In the genomic region with DNA sequence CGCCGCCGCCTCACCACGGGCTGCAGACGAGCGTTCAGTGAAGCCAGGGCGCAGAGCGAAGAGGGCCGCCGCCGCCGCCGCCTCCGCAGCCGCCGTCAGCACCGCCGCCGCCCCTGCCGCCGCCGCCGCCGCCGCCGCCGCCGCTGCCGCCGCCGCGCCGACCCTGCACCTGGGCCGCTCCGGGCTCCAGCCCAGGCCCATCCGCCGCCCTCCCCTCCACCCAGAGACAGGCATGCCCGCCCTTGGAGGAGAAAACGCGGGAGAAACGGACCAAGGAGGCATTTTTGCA, we compare ENCODE assay signal across 11 cellular contexts. TPM values are rescaled to one million over a fixed set of nuclear protein-coding genes. Genes with fewer than 3 reads are reported as not detected.
DNase-seq lines count a peak whose midpoint lies in the region; ATAC-seq, FAIRE-seq and TF ChIP-seq lines count a peak whose summit lies in the region.
"Had no signal": no experiment of that assay in that cellular context is flagged by ENCODE, and none has a peak within 500 bp of the region (broad histone marks: within the 10 kb centered on the region; RNA-seq: fewer than 3 reads in every experiment).

No MANE protein-coding gene starts in this region.

- no peak overlapping the region for H3K56ac ChIP-seq in H1 (replicated peaks; ENCODE audit: insufficient read length, low read depth, low read length)

- H2BK120ac ChIP-seq in H1 (replicated peaks; ENCODE audit: low read depth, low read length): no peak overlapping the region

- TF ChIP-seq CTCF in H1 (IDR thresholded peaks at IDR 0.05; ENCODE audit: control extremely low read depth in 1 of 3, insufficient read depth in 1 of 3, low read depth in 1 of 3, low read length in 3 of 3) (no peak), osteocyte (IDR thresholded peaks at IDR 0.05) (no peak), heart right ventricle (IDR thresholded peaks at IDR 0.05) (no peak)

- peaks cover 10% of the 10 kb centered on the region; the same call in 1 of the 2 replicates for H3K23me2 ChIP-seq in H1 (ENCODE audit: low read depth, low read length)

- H3K4me1 Mint-ChIP-seq in osteocyte (ENCODE audit: unreplicated experiment): peaks cover 39% of the 10 kb centered on the region

- H3K27me3 ChIP-seq in H1 (replicated peaks in 1 of 4; ENCODE audit: control insufficient read depth in 3 of 4, extremely low read depth in 1 of 4, insufficient read depth in 3 of 4, low read length in 3 of 4): peaks cover 62 to 85% (median 71%) of the 10 kb centered on the region in 4 experiments
- peaks cover 48 to 90% (median 88%) of the 10 kb centered on the region in 7 donors for H3K27me3 ChIP-seq in heart right ventricle

- DNase-seq in NCI-H345 (lab: John Stamatoyannopoulos, UW) (peak; percentile 51), NCI-H345 treated with DMSO at 0.1 percent for 48 hours (lab: John Stamatoyannopoulos, UW; ENCODE audit: unreplicated experiment) (no peak), H1 (ENCODE audit: low read depth in 1 of 2, low spot score in 2 of 2) (no peak), osteocyte (ENCODE audit: extremely low spot score, unreplicated experiment) (no peak), iPS-NIHi7 (ENCODE audit: extremely low spot score) (no peak), heart right ventricle (no peak)
- DNase-seq in Jurkat, Clone E6-1 (ENCODE audit: low read depth, low spot score): no peak

- WGBS in H1 (ENCODE audit: extremely low coverage in 1 of 2, insufficient coverage in 1 of 2, insufficient read length in 1 of 2, insufficient replicate concordance in 2 of 2, low coverage in 1 of 2, low lambda C conversion rate in 2 of 2, missing lambda C conversion rate in 1 of 2), 2 experiments: 3% methylated on average over 15 of the region's 41 CpGs; no CpG with 5 or more reads in 1 of the 2 experiments
- 1 to 5% methylated on average over 33 to 41 of the region's 41 CpGs for WGBS in heart right ventricle, 2 donors

- H3K14ac ChIP-seq in H1 (ENCODE audit: insufficient read length): no peak overlapping the region

- no peak overlapping the region for H4K91ac ChIP-seq in H1 (replicated peaks; ENCODE audit: insufficient read length, low read length)

- peaks cover 14% of the 10 kb centered on the region for H3K36me3 Mint-ChIP-seq in osteocyte (ENCODE audit: unreplicated experiment)

- peaks cover 17% of the 10 kb centered on the region for H3K27me3 Mint-ChIP-seq in osteocyte (ENCODE audit: unreplicated experiment)

- H4K5ac ChIP-seq in H1 (ENCODE audit: insufficient read length, low read depth, low read length): no peak overlapping the region

- peak overlapping the region; percentile 86 for H3K4me3 Mint-ChIP-seq in osteocyte (ENCODE audit: unreplicated experiment)

- no peak overlapping the region for H3K23ac ChIP-seq in H1 (ENCODE audit: insufficient read length)

- H3K4me3 ChIP-seq in Jurkat, Clone E6-1 (ENCODE audit: low read length): peak overlapping the region; percentile 18; the same call in 1 of the 2 replicates
- peak overlapping the region in 3 of 4 experiments; percentile 1 to 46 (median 22); a peak in 4 of 8 replicates for H3K4me3 ChIP-seq in H1 (ENCODE audit: extremely low read depth in 1 of 4, insufficient read depth in 2 of 4, low read depth in 3 of 4, low read length in 4 of 4)
- H3K4me3 ChIP-seq in heart right ventricle: peak overlapping the region in 3 of 10 donors; percentile 16 to 21 (median 17)

- no peak overlapping the region for H4K8ac ChIP-seq in H1 (ENCODE audit: extremely low read depth, insufficient read depth, low read length)

- no peaks in the 10 kb centered on the region for H3K79me1 ChIP-seq in H1 (ENCODE audit: low read depth, low read length)

- H3K18ac ChIP-seq in H1 (ENCODE audit: extremely low read depth, low read length): no peak overlapping the region; the same call in 1 of the 2 replicates

- POLR2A ChIA-PET in H1 (lab: Charles Lee; ENCODE audit: partially characterized antibody): interaction anchor here (0.7 to 1.4 kb wide), 2 partner anchors 12 to 20 kb away, joined by 3 read pairs; no protein-coding TSS in a partner anchor

- TF ChIP-seq EP300 in H1 (IDR thresholded peaks at IDR 0.05; ENCODE audit: borderline replicate concordance in 1 of 2, low read depth in 2 of 2, low read length in 2 of 2): no peak

- intact Hi-C loops in heart right ventricle (cut with DNase I): no loop called here

- H3K79me2 ChIP-seq in H1 (ENCODE audit: control insufficient read depth in 1 of 2, insufficient read depth in 2 of 2, low read length in 2 of 2): no peaks in the 10 kb centered on the region

- no peak overlapping the region for H2AFZ ChIP-seq in H1 (ENCODE audit: low read length)

- H3K9me3 Mint-ChIP-seq in osteocyte (ENCODE audit: unreplicated experiment): no peaks in the 10 kb centered on the region

- H3K27ac ChIP-seq in H1 (ENCODE audit: low read depth, low read length): no peak overlapping the region
- H3K27ac ChIP-seq in heart right ventricle: no peak overlapping the region
- H3K27ac ChIP-seq: tibial nerve had no signal

- H3K4ac ChIP-seq in H1 (replicated peaks; ENCODE audit: insufficient read length, low read depth, low read length): no peak overlapping the region

- H3K4me2 ChIP-seq in H1 (ENCODE audit: insufficient read depth in 1 of 2, low read depth in 2 of 2, low read length in 2 of 2): peak overlapping the region; percentile 61 to 62

- H2BK12ac ChIP-seq in H1 (ENCODE audit: low read depth, low read length): no peak overlapping the region

- no peak overlapping the region for H2BK20ac ChIP-seq in H1 (ENCODE audit: low read length)

- ATAC-seq in heart right ventricle (no peak), HG03025 (IDR thresholded peaks at IDR 0.05; ENCODE audit: low FRiP score, unreplicated experiment) (no peak)
- ATAC-seq: esophagus mucosa had no signal

- no peak overlapping the region for H2BK5ac ChIP-seq in H1 (ENCODE audit: low read depth, low read length)

- H3K9me3 ChIP-seq in H1 (ENCODE audit: insufficient read depth in 2 of 2, low read depth in 1 of 2, low read length in 1 of 2) (no peaks in the 10 kb centered on the region), heart right ventricle (no peaks in the 10 kb centered on the region)
- H3K9me3 ChIP-seq: tibial nerve had no signal

- FAIRE-seq in H1 (lab: Jason Lieb, UNC): no peak
- FAIRE-seq: A204.1 had no signal

- TF ChIP-seq POLR2A in H1 (IDR thresholded peaks at IDR 0.05; ENCODE audit: control extremely low read depth in 1 of 2, low read depth in 2 of 2, low read length in 2 of 2): no peak

- no peak overlapping the region for H2BK15ac ChIP-seq in H1 (ENCODE audit: low read length)

- H3K9ac ChIP-seq in H1 (replicated peaks in 1 of 4; ENCODE audit: extremely low read depth in 1 of 4, low read depth in 3 of 4, low read length in 3 of 4): no peak overlapping the region

- peaks cover 10 to 27% (median 12%) of the 10 kb centered on the region in 4 experiments; a peak in 6 of 7 replicates for H3K4me1 ChIP-seq in H1 (replicated peaks in 1 of 4; ENCODE audit: control insufficient read depth in 3 of 4, insufficient read depth in 4 of 4, low read length in 3 of 4)
- H3K4me1 ChIP-seq in heart right ventricle: peaks cover 2 to 46% (median 35%) of the 10 kb centered on the region in 9 donors

- peaks cover 9 to 13% of the 10 kb centered on the region in 2 experiments for H4K20me1 ChIP-seq in H1 (replicated peaks in 1 of 2; ENCODE audit: control insufficient read depth in 1 of 2, insufficient read depth in 2 of 2, low read length in 2 of 2)

- CTCF ChIA-PET in H1 (lab: Charles Lee; ENCODE audit: partially characterized antibody): interaction anchor here (0.6 to 1.9 kb wide), 4 partner anchors 10 to 109 kb away, joined by 3 to 5 read pairs (median 4); no protein-coding TSS in a partner anchor

- peak overlapping the region; percentile 97 for H3K27ac Mint-ChIP-seq in osteocyte (ENCODE audit: unreplicated experiment)

- no peak for TF ChIP-seq RAD21 in H1 (IDR thresholded peaks at IDR 0.05 in 1 of 2, conservative IDR thresholded peaks at IDR 0.05 in 1 of 2; ENCODE audit: low read depth in 2 of 2, low read length in 2 of 2)

- H2AK5ac ChIP-seq in H1 (ENCODE audit: low read depth, low read length): no peak overlapping the region

- H3K36me3 ChIP-seq in H1 (ENCODE audit: control insufficient read depth in 2 of 4, insufficient read depth in 4 of 4, low read length in 3 of 4): peaks cover 0 to 4% (median 0%) of the 10 kb centered on the region in 4 experiments; a peak in 1 of 8 replicates
- H3K36me3 ChIP-seq in heart right ventricle: no peaks in the 10 kb centered on the region
- H3K36me3 ChIP-seq: tibial nerve had no signal

TF ChIP-seq in H1, 55 proteins besides CTCF, POLR2A, EP300 and RAD21:
- 0 out of 2 replicates have a peak, but pooled peaks have one; percentile 0 for TF ChIP-seq EGR1 (IDR thresholded peaks at IDR 0.05; ENCODE audit: borderline replicate concordance, low read depth, low read length)
- TF ChIP-seq, protein P1, sequence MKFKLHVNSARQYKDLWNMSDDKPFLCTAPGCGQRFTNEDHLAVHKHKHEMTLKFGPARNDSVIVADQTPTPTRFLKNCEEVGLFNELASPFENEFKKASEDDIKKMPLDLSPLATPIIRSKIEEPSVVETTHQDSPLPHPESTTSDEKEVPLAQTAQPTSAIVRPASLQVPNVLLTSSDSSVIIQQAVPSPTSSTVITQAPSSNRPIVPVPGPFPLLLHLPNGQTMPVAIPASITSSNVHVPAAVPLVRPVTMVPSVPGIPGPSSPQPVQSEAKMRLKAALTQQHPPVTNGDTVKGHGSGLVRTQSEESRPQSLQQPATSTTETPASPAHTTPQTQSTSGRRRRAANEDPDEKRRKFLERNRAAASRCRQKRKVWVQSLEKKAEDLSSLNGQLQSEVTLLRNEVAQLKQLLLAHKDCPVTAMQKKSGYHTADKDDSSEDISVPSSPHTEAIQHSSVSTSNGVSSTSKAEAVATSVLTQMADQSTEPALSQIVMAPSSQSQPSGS (IDR thresholded peaks at IDR 0.05; ENCODE audit: low read length): no peak

RNA-seq across cellular contexts. Expression of a gene that starts 3.0 kb away (rescaled TPM):
- polyA plus RNA-seq in Jurkat, Clone E6-1 (2012; ENCODE audit: insufficient read depth, insufficient read length): 0.76 TPM
- total RNA-seq in H1 (2021; fragmentation: NEBNext Ultra II Directional; extraction: Animal tissue kit (Norgen Biotek cat#: 25700)): 0.09 and 0.10 TPM in 2 replicates
- polyA plus RNA-seq in H1 (2011; rRNA removed) (0.02 TPM in 1 of 2 replicates, not detected in the other), heart right ventricle (under 1 TPM; 0.04 to 0.59 TPM)
- polyA plus RNA-seq in H1 (2011; cell fraction: cytosol; rRNA removed): not detected
- polyA plus RNA-seq in H1 (2011; cell fraction: nucleus; rRNA removed): 0.03 TPM
- polyA plus RNA-seq in H1 (2012, experiment 1 of 2): 0.05 TPM in 2 of 4 replicates, not detected in the others
- not detected for polyA plus RNA-seq in H1 (2012, experiment 2 of 2)
- polyA plus RNA-seq in H1 (2013, experiment 1 of 2): 0.10 TPM
- 0.04 TPM for polyA plus RNA-seq in H1 (2013, experiment 2 of 2)
- not detected in 2 replicates for polyA minus RNA-seq in H1 (2011; rRNA and poly(A)+ RNA removed)
- polyA minus RNA-seq in H1 (2011; cell fraction: cytosol; rRNA and poly(A)+ RNA removed): not detected
- polyA minus RNA-seq in H1 (2011; cell fraction: nucleus; rRNA and poly(A)+ RNA removed): not detected
- total RNA-seq in osteocyte (35.5 TPM in 2 replicates), heart right ventricle (under 1 TPM in 5 of 10 donors, not detected in 5; 0.08 to 0.61 (median 0.12) TPM)
- total RNA-seq: esophagus mucosa, tibial nerve had no signal

Comparison
In these comparisons a context has a peak if more than half of its experiments do, and no peak if none do; other contexts are left out.
1. RNA of a gene that starts 3.0 kb away (total RNA-seq): 35.5 TPM in osteocyte; 0.09 to 0.10 TPM in H1 and 0.08 to 0.61 TPM in heart right ventricle; every median in the first group is over 10 times any median in the second.